In the genomic region with DNA sequence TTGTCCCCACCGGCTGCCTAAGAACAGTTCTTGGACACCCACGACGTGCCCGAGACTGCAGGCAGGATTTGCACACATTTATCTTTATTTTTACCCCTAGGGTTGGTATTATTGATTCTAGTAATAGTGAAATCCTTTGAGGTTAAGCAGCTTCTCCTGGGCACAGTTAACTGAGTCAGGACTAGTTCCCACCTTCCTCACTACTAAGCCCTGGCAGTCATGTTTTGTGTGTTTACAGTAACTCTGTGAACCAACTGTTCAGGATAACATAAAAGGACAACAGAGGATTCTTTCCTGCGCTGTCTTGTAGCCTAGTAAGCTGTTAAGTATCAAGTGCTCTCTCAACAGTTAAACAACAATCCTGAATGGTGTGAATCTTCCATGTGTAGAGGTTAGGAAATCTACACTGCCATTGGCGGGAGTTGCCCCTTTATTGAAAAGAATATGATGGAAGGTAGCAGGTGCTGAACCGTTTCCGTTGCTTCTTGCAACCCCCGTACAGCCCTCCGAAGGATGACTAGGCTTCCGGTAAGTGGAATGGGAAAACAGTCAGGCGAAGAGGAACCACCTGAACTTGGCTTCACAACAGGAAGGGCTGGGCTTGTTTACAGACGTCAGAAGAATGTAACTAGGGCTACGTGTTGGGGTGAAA, we compare ENCODE assay signal across 2 cellular contexts.
TF ChIP-seq lines count a peak whose summit lies in the region.

No MANE protein-coding gene starts in this region.

TF ChIP-seq in PFSK-1, 5 proteins besides CTCF, POLR2A, EP300 and RAD21:
- TF ChIP-seq FOXP2 (optimal IDR thresholded peaks at IDR 0.05; ENCODE audit: borderline replicate concordance, extremely low read depth, extremely low read length, insufficient read depth), result peak; percentile 38
- TF ChIP-seq, protein P1, sequence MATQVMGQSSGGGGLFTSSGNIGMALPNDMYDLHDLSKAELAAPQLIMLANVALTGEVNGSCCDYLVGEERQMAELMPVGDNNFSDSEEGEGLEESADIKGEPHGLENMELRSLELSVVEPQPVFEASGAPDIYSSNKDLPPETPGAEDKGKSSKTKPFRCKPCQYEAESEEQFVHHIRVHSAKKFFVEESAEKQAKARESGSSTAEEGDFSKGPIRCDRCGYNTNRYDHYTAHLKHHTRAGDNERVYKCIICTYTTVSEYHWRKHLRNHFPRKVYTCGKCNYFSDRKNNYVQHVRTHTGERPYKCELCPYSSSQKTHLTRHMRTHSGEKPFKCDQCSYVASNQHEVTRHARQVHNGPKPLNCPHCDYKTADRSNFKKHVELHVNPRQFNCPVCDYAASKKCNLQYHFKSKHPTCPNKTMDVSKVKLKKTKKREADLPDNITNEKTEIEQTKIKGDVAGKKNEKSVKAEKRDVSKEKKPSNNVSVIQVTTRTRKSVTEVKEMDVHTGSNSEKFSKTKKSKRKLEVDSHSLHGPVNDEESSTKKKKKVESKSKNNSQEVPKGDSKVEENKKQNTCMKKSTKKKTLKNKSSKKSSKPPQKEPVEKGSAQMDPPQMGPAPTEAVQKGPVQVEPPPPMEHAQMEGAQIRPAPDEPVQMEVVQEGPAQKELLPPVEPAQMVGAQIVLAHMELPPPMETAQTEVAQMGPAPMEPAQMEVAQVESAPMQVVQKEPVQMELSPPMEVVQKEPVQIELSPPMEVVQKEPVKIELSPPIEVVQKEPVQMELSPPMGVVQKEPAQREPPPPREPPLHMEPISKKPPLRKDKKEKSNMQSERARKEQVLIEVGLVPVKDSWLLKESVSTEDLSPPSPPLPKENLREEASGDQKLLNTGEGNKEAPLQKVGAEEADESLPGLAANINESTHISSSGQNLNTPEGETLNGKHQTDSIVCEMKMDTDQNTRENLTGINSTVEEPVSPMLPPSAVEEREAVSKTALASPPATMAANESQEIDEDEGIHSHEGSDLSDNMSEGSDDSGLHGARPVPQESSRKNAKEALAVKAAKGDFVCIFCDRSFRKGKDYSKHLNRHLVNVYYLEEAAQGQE (IDR thresholded peaks at IDR 0.05; ENCODE audit: insufficient read depth in 1 of 2, low read depth in 2 of 2, low read length in 2 of 2), result no peak
- no peak for TF ChIP-seq TAF1 (IDR thresholded peaks at IDR 0.05; ENCODE audit: borderline replicate concordance, insufficient read depth, low read length)
- TF ChIP-seq POLR2AphosphoS5 (IDR thresholded peaks at IDR 0.05; ENCODE audit: low read depth, low read length), result no peak
- 0 out of 2 replicates have a peak, but pooled peaks have one; percentile 19 for TF ChIP-seq SIN3A (IDR thresholded peaks at IDR 0.05; ENCODE audit: borderline replicate concordance, insufficient read depth, low read length)
TF ChIP-seq in PFSK-1: peak in this region for 2.

TF ChIP-seq in GM12878, 131 proteins besides CTCF, POLR2A, EP300 and RAD21:
- no peak for TF ChIP-seq MXI1 (IDR thresholded peaks at IDR 0.05; ENCODE audit: low read depth, low read length)
- TF ChIP-seq, protein P2, sequence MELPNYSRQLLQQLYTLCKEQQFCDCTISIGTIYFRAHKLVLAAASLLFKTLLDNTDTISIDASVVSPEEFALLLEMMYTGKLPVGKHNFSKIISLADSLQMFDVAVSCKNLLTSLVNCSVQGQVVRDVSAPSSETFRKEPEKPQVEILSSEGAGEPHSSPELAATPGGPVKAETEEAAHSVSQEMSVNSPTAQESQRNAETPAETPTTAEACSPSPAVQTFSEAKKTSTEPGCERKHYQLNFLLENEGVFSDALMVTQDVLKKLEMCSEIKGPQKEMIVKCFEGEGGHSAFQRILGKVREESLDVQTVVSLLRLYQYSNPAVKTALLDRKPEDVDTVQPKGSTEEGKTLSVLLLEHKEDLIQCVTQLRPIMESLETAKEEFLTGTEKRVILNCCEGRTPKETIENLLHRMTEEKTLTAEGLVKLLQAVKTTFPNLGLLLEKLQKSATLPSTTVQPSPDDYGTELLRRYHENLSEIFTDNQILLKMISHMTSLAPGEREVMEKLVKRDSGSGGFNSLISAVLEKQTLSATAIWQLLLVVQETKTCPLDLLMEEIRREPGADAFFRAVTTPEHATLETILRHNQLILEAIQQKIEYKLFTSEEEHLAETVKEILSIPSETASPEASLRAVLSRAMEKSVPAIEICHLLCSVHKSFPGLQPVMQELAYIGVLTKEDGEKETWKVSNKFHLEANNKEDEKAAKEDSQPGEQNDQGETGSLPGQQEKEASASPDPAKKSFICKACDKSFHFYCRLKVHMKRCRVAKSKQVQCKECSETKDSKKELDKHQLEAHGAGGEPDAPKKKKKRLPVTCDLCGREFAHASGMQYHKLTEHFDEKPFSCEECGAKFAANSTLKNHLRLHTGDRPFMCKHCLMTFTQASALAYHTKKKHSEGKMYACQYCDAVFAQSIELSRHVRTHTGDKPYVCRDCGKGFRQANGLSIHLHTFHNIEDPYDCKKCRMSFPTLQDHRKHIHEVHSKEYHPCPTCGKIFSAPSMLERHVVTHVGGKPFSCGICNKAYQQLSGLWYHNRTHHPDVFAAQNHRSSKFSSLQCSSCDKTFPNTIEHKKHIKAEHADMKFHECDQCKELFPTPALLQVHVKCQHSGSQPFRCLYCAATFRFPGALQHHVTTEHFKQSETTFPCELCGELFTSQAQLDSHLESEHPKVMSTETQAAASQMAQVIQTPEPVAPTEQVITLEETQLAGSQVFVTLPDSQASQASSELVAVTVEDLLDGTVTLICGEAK (IDR thresholded peaks at IDR 0.05; ENCODE audit: borderline replicate concordance), result no peak
- TF ChIP-seq, protein P3, sequence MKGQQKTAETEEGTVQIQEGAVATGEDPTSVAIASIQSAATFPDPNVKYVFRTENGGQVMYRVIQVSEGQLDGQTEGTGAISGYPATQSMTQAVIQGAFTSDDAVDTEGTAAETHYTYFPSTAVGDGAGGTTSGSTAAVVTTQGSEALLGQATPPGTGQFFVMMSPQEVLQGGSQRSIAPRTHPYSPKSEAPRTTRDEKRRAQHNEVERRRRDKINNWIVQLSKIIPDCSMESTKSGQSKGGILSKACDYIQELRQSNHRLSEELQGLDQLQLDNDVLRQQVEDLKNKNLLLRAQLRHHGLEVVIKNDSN (IDR thresholded peaks at IDR 0.05; ENCODE audit: borderline replicate concordance, extremely low read length, insufficient read depth, low read depth, low read length), result no peak
- TF ChIP-seq SP1 (IDR thresholded peaks at IDR 0.05; ENCODE audit: low read depth, low read length), result no peak
